In genomic region chr22:31611065-31611760, GRCh38 we compare ENCODE assay signal across 18 cellular contexts. TPM values are rescaled to one million over a fixed set of nuclear protein-coding genes. Genes with fewer than 3 reads are reported as not detected.
A peak's percentile ranks its signal among the peaks of the same experiment; 100 is the strongest.
DNase-seq lines count a peak whose midpoint lies in the region; ATAC-seq, FAIRE-seq and TF ChIP-seq lines count a peak whose summit lies in the region.
"Had no signal": no experiment of that assay in that cellular context is flagged by ENCODE, and none has a peak within 500 bp of the region (broad histone marks: within the 10 kb centered on the region; RNA-seq: fewer than 3 reads in every experiment).

No MANE protein-coding gene starts in this region.

- H2BK5ac ChIP-seq in H1 (ENCODE audit: low read depth, low read length), result no peak overlapping the region

- no peak overlapping the region for H3K4ac ChIP-seq in H1 (replicated peaks; ENCODE audit: insufficient read length, low read depth, low read length)

- no peaks in the 10 kb centered on the region for H4K20me1 ChIP-seq in mammary epithelial cell (ENCODE audit: insufficient read depth, low read length)
- no peaks in the 10 kb centered on the region for H4K20me1 ChIP-seq in H1 (replicated peaks in 1 of 2; ENCODE audit: control insufficient read depth in 1 of 2, insufficient read depth in 2 of 2, low read length in 2 of 2)

- H2BK20ac ChIP-seq in H1 (ENCODE audit: low read length), result no peak overlapping the region

- no peak overlapping the region for H3K27ac ChIP-seq in mammary epithelial cell (ENCODE audit: insufficient read depth, low read depth, low read length)
- H3K27ac ChIP-seq in H1 (ENCODE audit: low read depth, low read length), result no peak overlapping the region
- H3K27ac ChIP-seq in left lung, result no peak overlapping the region
- H3K27ac ChIP-seq: HL-60, vagina had no signal

- H3K27ac Mint-ChIP-seq in MCF 10A (ENCODE audit: low read depth, unreplicated experiment), result peak overlapping the region; percentile 33
- H3K27ac Mint-ChIP-seq: activated naive CD8-positive, alpha-beta T cell treated with anti-CD3 and anti-CD28 coated beads, Interleukin-2, amount 10 ng/mL, durations not matched to agents 7 days and 5 days; nephron progenitor cell had no signal

- BruUV-seq in MCF 10A (replicated peaks; lab: Mats Ljungman, UMichigan), result no TSS peak
- no TSS peak for BruUV-seq in mammary epithelial cell (replicated peaks; lab: Mats Ljungman, UMichigan)

- WGBS in mammary epithelial cell (ENCODE audit: low coverage, missing lambda C conversion rate), result 95% methylated on average over 12 of the region's 16 CpGs
- 93% methylated on average over 16 of the region's 16 CpGs; no CpG with 5 or more reads in 1 of the 2 experiments for WGBS in H1 (ENCODE audit: extremely low coverage in 1 of 2, insufficient coverage in 1 of 2, insufficient read length in 1 of 2, insufficient replicate concordance in 2 of 2, low coverage in 1 of 2, low lambda C conversion rate in 2 of 2, missing lambda C conversion rate in 1 of 2), 2 experiments

- TF ChIP-seq POLR2A in H1 (IDR thresholded peaks at IDR 0.05; ENCODE audit: control extremely low read depth in 1 of 2, low read depth in 2 of 2, low read length in 2 of 2) (no peak), GM12892 (IDR thresholded peaks at IDR 0.05; ENCODE audit: low read depth, low read length) (no peak)

- H3K23me2 ChIP-seq in H1 (ENCODE audit: low read depth, low read length), result no peaks in the 10 kb centered on the region

- FAIRE-seq in H1 (lab: Jason Lieb, UNC), result no peak
- FAIRE-seq in GM12892 (lab: Jason Lieb, UNC), result no peak
- FAIRE-seq: bronchial epithelial cell, K562 had no signal

- dilution Hi-C loops in mammary epithelial cell (cut with HindIII; ENCODE audit: low sequenced_read_pairs), result no loop called here

- H2BK15ac ChIP-seq in H1 (ENCODE audit: low read length), result no peak overlapping the region

- no peak overlapping the region for H3K14ac ChIP-seq in H1 (ENCODE audit: insufficient read length)

- H2BK120ac ChIP-seq in H1 (replicated peaks; ENCODE audit: low read depth, low read length), result no peak overlapping the region

- no peak overlapping the region for H4K5ac ChIP-seq in H1 (ENCODE audit: insufficient read length, low read depth, low read length)

- DNase-seq in MCF 10A (ENCODE audit: unreplicated experiment) (no peak), mammary epithelial cell (no peak), H1 (ENCODE audit: low read depth in 1 of 2, low spot score in 2 of 2) (no peak), left lung (peak in 1 of 2 donors; percentile 66), NCI-H69 (lab: John Stamatoyannopoulos, UW) (no peak), GM12892 (ENCODE audit: insufficient read length) (no peak)
- no peak for DNase-seq in stimulated activated CD4-positive, alpha-beta T cell treated with anti-CD3 and anti-CD28 coated beads, Interleukin-4, amount 100 ng/mL, for 1 hour
- DNase-seq: activated CD4-positive, CD25-positive, alpha-beta regulatory T cell treated with anti-CD3 and anti-CD28 coated beads, Interleukin-2, amount 50 U/mL, for 72 hours; activated CD8-positive, alpha-beta memory T cell treated with anti-CD3 and anti-CD28 coated beads, Interleukin-2, amount 50 U/mL, for 48 hours; activated naive CD8-positive, alpha-beta T cell treated with anti-CD3 and anti-CD28 coated beads, Interleukin-2, amount 10 ng/mL, durations not matched to agents 7 days and 5 days; effector memory CD4-positive, alpha-beta T cell; NCI-H1105 treated with DMSO at 0.1 percent for 48 hours; nephron progenitor cell had no signal

- H3K36me3 ChIP-seq in mammary epithelial cell (ENCODE audit: insufficient read depth, low read length), result no peaks in the 10 kb centered on the region
- H3K36me3 ChIP-seq in H1 (ENCODE audit: control insufficient read depth in 2 of 4, insufficient read depth in 4 of 4, low read length in 3 of 4), result no peaks in the 10 kb centered on the region
- peaks cover 0 to 22% of the 10 kb centered on the region in 2 donors for H3K36me3 ChIP-seq in left lung
- H3K36me3 ChIP-seq: vagina had no signal

- H3K56ac ChIP-seq in H1 (replicated peaks; ENCODE audit: insufficient read length, low read depth, low read length), result no peak overlapping the region

- ATAC-seq in left lung, result peak; percentile 29
- ATAC-seq in GM18502 (IDR thresholded peaks at IDR 0.05; ENCODE audit: poor library complexity, unreplicated experiment), result no peak
- ATAC-seq: K562 had no signal

- H3K23ac ChIP-seq in H1 (ENCODE audit: insufficient read length), result no peak overlapping the region

- intact Hi-C loops in MCF 10A (cut with micrococcal nuclease) (no loop called here), mammary epithelial cell (cut with micrococcal nuclease) (no loop called here), left lung (cut with DNase I) (no loop called here)

- H3K18ac ChIP-seq in H1 (ENCODE audit: extremely low read depth, low read length), result no peak overlapping the region

- H3K9ac ChIP-seq in mammary epithelial cell (ENCODE audit: insufficient read depth, low read length) (no peak overlapping the region), H1 (replicated peaks in 1 of 4; ENCODE audit: extremely low read depth in 1 of 4, low read depth in 3 of 4, low read length in 3 of 4) (no peak overlapping the region)

- no peak overlapping the region for H3K4me3 Mint-ChIP-seq in MCF 10A (ENCODE audit: unreplicated experiment)
- H3K4me3 Mint-ChIP-seq: activated naive CD8-positive, alpha-beta T cell treated with anti-CD3 and anti-CD28 coated beads, Interleukin-2, amount 10 ng/mL, durations not matched to agents 7 days and 5 days; nephron progenitor cell had no signal

- no peak overlapping the region for H2AK5ac ChIP-seq in H1 (ENCODE audit: low read depth, low read length)

- H3K9me3 Mint-ChIP-seq in MCF 10A (ENCODE audit: unreplicated experiment), result no peaks in the 10 kb centered on the region
- H3K9me3 Mint-ChIP-seq: activated naive CD8-positive, alpha-beta T cell treated with anti-CD3 and anti-CD28 coated beads, Interleukin-2, amount 10 ng/mL, durations not matched to agents 7 days and 5 days; nephron progenitor cell had no signal

- no peak overlapping the region for H3K4me2 ChIP-seq in mammary epithelial cell (ENCODE audit: insufficient read depth, low read depth, low read length)
- H3K4me2 ChIP-seq in H1 (ENCODE audit: insufficient read depth in 1 of 2, low read depth in 2 of 2, low read length in 2 of 2), result no peak overlapping the region

- H3K9me3 ChIP-seq in mammary epithelial cell (replicated peaks; ENCODE audit: insufficient read depth, low read length) (no peaks in the 10 kb centered on the region), H1 (ENCODE audit: insufficient read depth in 2 of 2, low read depth in 1 of 2, low read length in 1 of 2) (no peaks in the 10 kb centered on the region), left lung (no peaks in the 10 kb centered on the region)
- H3K9me3 ChIP-seq: vagina had no signal

- H3K4me1 ChIP-seq in mammary epithelial cell (ENCODE audit: insufficient read depth, low read length) (no peaks in the 10 kb centered on the region), H1 (replicated peaks in 1 of 4; ENCODE audit: control insufficient read depth in 3 of 4, insufficient read depth in 4 of 4, low read length in 3 of 4) (no peaks in the 10 kb centered on the region; a peak in 1 of 7 replicates), left lung (peaks cover 6 to 18% of the 10 kb centered on the region in 2 donors)

- no peaks in the 10 kb centered on the region for H3K27me3 ChIP-seq in mammary epithelial cell (ENCODE audit: insufficient read depth, low read length)
- no peaks in the 10 kb centered on the region for H3K27me3 ChIP-seq in H1 (replicated peaks in 1 of 4; ENCODE audit: control insufficient read depth in 3 of 4, extremely low read depth in 1 of 4, insufficient read depth in 3 of 4, low read length in 3 of 4)
- H3K27me3 ChIP-seq in left lung, result no peaks in the 10 kb centered on the region
- H3K27me3 ChIP-seq: vagina had no signal

- in situ Hi-C loops in mammary epithelial cell (cut with MboI; ENCODE audit: low sequenced_read_pairs in 2 of 2), result no loop called here

- TF ChIP-seq RAD21 in H1 (IDR thresholded peaks at IDR 0.05 in 1 of 2, conservative IDR thresholded peaks at IDR 0.05 in 1 of 2; ENCODE audit: low read depth in 2 of 2, low read length in 2 of 2), result peak; percentile 42 to 54; a peak in 3 of 4 replicates

- H3K79me2 ChIP-seq in mammary epithelial cell (ENCODE audit: insufficient read depth, low read length) (no peaks in the 10 kb centered on the region), H1 (ENCODE audit: control insufficient read depth in 1 of 2, insufficient read depth in 2 of 2, low read length in 2 of 2) (no peaks in the 10 kb centered on the region)

- CTCF ChIA-PET in MCF 10A (lab: Yijun Ruan, JAX) (no interaction called here), mammary epithelial cell (lab: Charles Lee; ENCODE audit: low non-redundant PET) (no interaction called here), H1 (lab: Charles Lee; ENCODE audit: partially characterized antibody) (interaction anchor here (0.8 to 1.3 kb wide), 2 partner anchors 13 to 17 kb away, joined by 3 to 7 read pairs; no protein-coding TSS in a partner anchor)

- H3K27me3 Mint-ChIP-seq in MCF 10A (ENCODE audit: insufficient read depth, unreplicated experiment), result no peaks in the 10 kb centered on the region
- H3K27me3 Mint-ChIP-seq: activated naive CD8-positive, alpha-beta T cell treated with anti-CD3 and anti-CD28 coated beads, Interleukin-2, amount 10 ng/mL, durations not matched to agents 7 days and 5 days had no signal

- no peaks in the 10 kb centered on the region for H3K4me1 Mint-ChIP-seq in MCF 10A (ENCODE audit: insufficient read depth, unreplicated experiment)

- H2AFZ ChIP-seq in mammary epithelial cell (ENCODE audit: low read depth, low read length) (no peak overlapping the region), H1 (ENCODE audit: low read length) (no peak overlapping the region)

- TF ChIP-seq EP300 in H1 (IDR thresholded peaks at IDR 0.05; ENCODE audit: borderline replicate concordance in 1 of 2, low read depth in 2 of 2, low read length in 2 of 2), result no peak

- no peak overlapping the region for H4K8ac ChIP-seq in H1 (ENCODE audit: extremely low read depth, insufficient read depth, low read length)

- peaks cover 18% of the 10 kb centered on the region for H3K36me3 Mint-ChIP-seq in MCF 10A (ENCODE audit: insufficient read depth, unreplicated experiment)

- no peaks in the 10 kb centered on the region for H3K79me1 ChIP-seq in H1 (ENCODE audit: low read depth, low read length)

- H4K91ac ChIP-seq in H1 (replicated peaks; ENCODE audit: insufficient read length, low read length), result no peak overlapping the region

- TF ChIP-seq CTCF in MCF 10A (IDR thresholded peaks at IDR 0.05; ENCODE audit: unreplicated experiment) (no peak), mammary epithelial cell (conservative IDR thresholded peaks at IDR 0.05 in 1 of 2, IDR thresholded peaks at IDR 0.05 in 1 of 2; ENCODE audit: extremely low read depth in 1 of 2, insufficient read depth in 1 of 2, low read depth in 1 of 2, low read length in 2 of 2) (no peak), H1 (IDR thresholded peaks at IDR 0.05; ENCODE audit: control extremely low read depth in 1 of 3, insufficient read depth in 1 of 3, low read depth in 1 of 3, low read length in 3 of 3) (peak; percentile 6 to 19 (median 16); a peak in 2 of 4 replicates), left lung (IDR thresholded peaks at IDR 0.05) (no peak)

- H3K4me3 ChIP-seq in mammary epithelial cell (replicated peaks in 1 of 3; ENCODE audit: insufficient read depth in 1 of 3, low read depth in 2 of 3, low read length in 3 of 3), result no peak overlapping the region
- no peak overlapping the region for H3K4me3 ChIP-seq in H1 (ENCODE audit: extremely low read depth in 1 of 4, insufficient read depth in 2 of 4, low read depth in 3 of 4, low read length in 4 of 4)
- no peak overlapping the region for H3K4me3 ChIP-seq in left lung
- H3K4me3 ChIP-seq: K562, vagina had no signal

- POLR2A ChIA-PET in MCF 10A (lab: Yijun Ruan, JAX), result no interaction called here
- POLR2A ChIA-PET in H1 (lab: Charles Lee; ENCODE audit: partially characterized antibody), result interaction anchor here (0.5 kb wide), 1 partner anchor 229 kb away, joined by 3 read pairs; no protein-coding TSS in a partner anchor

- 0 out of 2 replicates have a peak overlapping the region, but pooled peaks have one; percentile 27 for H2BK12ac ChIP-seq in H1 (ENCODE audit: low read depth, low read length)

RNA-seq across cellular contexts. Expression of gene PISD, which starts 50.8 kb away (rescaled TPM):
- total RNA-seq in MCF 10A (2022), result 38.3 and 48.2 TPM in 2 replicates
- 10 to 100 TPM; 53.7 to 67.8 TPM for total RNA-seq in mammary epithelial cell
- polyA plus RNA-seq in mammary epithelial cell, result 31.7 TPM
- 32.4 TPM for polyA minus RNA-seq in mammary epithelial cell
- total RNA-seq in H1 (2021; fragmentation: NEBNext Ultra II Directional; extraction: Animal tissue kit (Norgen Biotek cat#: 25700)), result 46.0 and 47.8 TPM in 2 replicates
- 48.2 and 74.5 TPM in 2 replicates for polyA plus RNA-seq in H1 (2011; rRNA removed)
- 50.7 TPM for polyA plus RNA-seq in H1 (2011; cell fraction: cytosol; rRNA removed)
- polyA plus RNA-seq in H1 (2011; cell fraction: nucleus; rRNA removed), result 82.6 TPM
- 28.1 to 40.3 TPM (median 36.9 TPM) in 4 replicates for polyA plus RNA-seq in H1 (2012, experiment 1 of 2)
- polyA plus RNA-seq in H1 (2012, experiment 2 of 2), result 32.5 TPM
- polyA plus RNA-seq in H1 (2013, experiment 1 of 2), result 35.2 TPM
- 34.6 TPM for polyA plus RNA-seq in H1 (2013, experiment 2 of 2)
- 25.0 and 35.5 TPM in 2 replicates for polyA minus RNA-seq in H1 (2011; rRNA and poly(A)+ RNA removed)
- 30.1 TPM for polyA minus RNA-seq in H1 (2011; cell fraction: cytosol; rRNA and poly(A)+ RNA removed)
- 29.5 TPM for polyA minus RNA-seq in H1 (2011; cell fraction: nucleus; rRNA and poly(A)+ RNA removed)
- 10 to 100 TPM; 32.3 to 60.5 TPM for total RNA-seq in left lung
- polyA plus RNA-seq in GM12892 (2012; ENCODE audit: missing spikeins), result 30.4 TPM

Comparison
In these comparisons a context has a peak if more than half of its experiments do, and no peak if none do; other contexts are left out.
1. CTCF ChIP-seq: peak in H1 (3 of 3); none in MCF 10A (single experiment), mammary epithelial cell (0 of 2) and left lung (0 of 2).